28 cellular contexts compared by ENCODE assay signal in genomic region chr20:36496707-36497669, GRCh38. TPM values are rescaled to one million over a fixed set of nuclear protein-coding genes. Genes with fewer than 3 reads are reported as not detected.
DNase-seq lines count a peak whose midpoint lies in the region; ATAC-seq and TF ChIP-seq lines count a peak whose summit lies in the region.
"Had no signal": no experiment of that assay in that cellular context is flagged by ENCODE, and none has a peak within 500 bp of the region (broad histone marks: within the 10 kb centered on the region; RNA-seq: fewer than 3 reads in every experiment).

No MANE protein-coding gene starts in this region.

- WGBS in esophagus muscularis mucosa = 93% methylated on average over 23 of the region's 33 CpGs

- peaks cover 69% of the 10 kb centered on the region for H4K20me1 ChIP-seq in neural progenitor cell (ENCODE audit: low read depth)

- H3K9ac ChIP-seq in neural progenitor cell = no peak overlapping the region

- peaks cover 37% of the 10 kb centered on the region for H3K79me2 ChIP-seq in neural progenitor cell (ENCODE audit: low read depth)

- H3K4me3 ChIP-seq in left ventricle myocardium inferior (no peak overlapping the region), esophagus muscularis mucosa (no peak overlapping the region), neural progenitor cell (no peak overlapping the region), tibial artery (no peak overlapping the region), lower lobe of right lung (no peak overlapping the region)
- H3K4me3 ChIP-seq: GM12878, PC-9, psoas muscle had no signal

- H3K27me3 Mint-ChIP-seq in neural progenitor cell (ENCODE audit: insufficient read depth, low read depth) = no peaks in the 10 kb centered on the region
- H3K27me3 Mint-ChIP-seq: activated CD4-positive, alpha-beta T cell treated with anti-CD3 and anti-CD28 coated beads, Interleukin-2, amount 10 ng/mL, durations not matched to agents 7 days and 5 days; activated CD8-positive, alpha-beta memory T cell treated with anti-CD3 and anti-CD28 coated beads, Interleukin-2, amount 10 ng/mL, durations not matched to agents 7 days and 5 days; CD4-positive, alpha-beta memory T cell; central memory CD8-positive, alpha-beta T cell; stimulated activated naive CD8-positive, alpha-beta T cell treated with anti-CD3 and anti-CD28 coated beads, Interleukin-15, Interleukin-2, amounts not matched to agents 100 ng/mL and 50 ng/mL, for 24 hours; type B pancreatic cell had no signal

- peaks cover 64% of the 10 kb centered on the region for H3K4me1 ChIP-seq in left ventricle myocardium inferior
- peaks cover 37 to 64% (median 56%) of the 10 kb centered on the region in 4 donors for H3K4me1 ChIP-seq in esophagus muscularis mucosa
- H3K4me1 ChIP-seq in neural progenitor cell = peaks cover 16% of the 10 kb centered on the region
- peaks cover 5 to 69% (median 38%) of the 10 kb centered on the region in 4 donors for H3K4me1 ChIP-seq in tibial artery
- H3K4me1 ChIP-seq in lower lobe of right lung = peaks cover 24% of the 10 kb centered on the region

- ATAC-seq in Right ventricle myocardium inferior (no peak), lower lobe of right lung (no peak)
- ATAC-seq: activated CD8-positive, alpha-beta memory T cell treated with anti-CD3 and anti-CD28 coated beads, Interleukin-2, amount 10 ng/mL, durations not matched to agents 7 days and 5 days; activated T-cell treated with anti-CD3 and anti-CD28 coated beads, Interleukin-2, amount 50 U/mL, for 72 hours; GM12878; psoas muscle had no signal

- no peaks in the 10 kb centered on the region for H3K9me3 Mint-ChIP-seq in neural progenitor cell
- H3K9me3 Mint-ChIP-seq: activated CD4-positive, alpha-beta T cell treated with anti-CD3 and anti-CD28 coated beads, Interleukin-2, amount 10 ng/mL, durations not matched to agents 7 days and 5 days; activated T-cell treated with anti-CD3 and anti-CD28 coated beads, Interleukin-2, amount 50 U/mL, for 72 hours; CD4-positive, alpha-beta memory T cell; central memory CD8-positive, alpha-beta T cell; stimulated activated naive CD8-positive, alpha-beta T cell treated with anti-CD3 and anti-CD28 coated beads, Interleukin-15, Interleukin-2, amounts not matched to agents 100 ng/mL and 50 ng/mL, for 24 hours; type B pancreatic cell had no signal

- intact Hi-C loops in left ventricle myocardium inferior (cut with micrococcal nuclease) = no loop called here
- intact Hi-C loops in Right ventricle myocardium inferior (cut with DNase I) = loop anchor here (5.0 kb wide), 2 partner anchors 35 to 45 kb away; partner anchors contain the start of gene MYL9
- intact Hi-C loops in esophagus muscularis mucosa (cut with DNase I) = no loop called here
- intact Hi-C loops in tibial artery (cut with DNase I; ENCODE audit: low total_unique reads) = no loop called here
- intact Hi-C loops in lower lobe of right lung (cut with DNase I) = no loop called here

- H3K27ac Mint-ChIP-seq in neural progenitor cell = no peak overlapping the region
- H3K27ac Mint-ChIP-seq: activated CD4-positive, alpha-beta T cell treated with anti-CD3 and anti-CD28 coated beads, Interleukin-2, amount 10 ng/mL, durations not matched to agents 7 days and 5 days; activated CD8-positive, alpha-beta memory T cell treated with anti-CD3 and anti-CD28 coated beads, Interleukin-2, amount 10 ng/mL, durations not matched to agents 7 days and 5 days; activated T-cell treated with anti-CD3 and anti-CD28 coated beads, Interleukin-2, amount 50 U/mL, for 72 hours; stimulated activated naive CD8-positive, alpha-beta T cell treated with anti-CD3 and anti-CD28 coated beads, Interleukin-15, Interleukin-2, amounts not matched to agents 100 ng/mL and 50 ng/mL, for 24 hours; type B pancreatic cell had no signal

- no peak for TF ChIP-seq POLR2A in esophagus muscularis mucosa (IDR thresholded peaks at IDR 0.05; ENCODE audit: low read depth)

- H3K9me3 ChIP-seq in left ventricle myocardium inferior (replicated peaks) (no peaks in the 10 kb centered on the region), esophagus muscularis mucosa (no peaks in the 10 kb centered on the region), neural progenitor cell (ENCODE audit: low read depth) (no peaks in the 10 kb centered on the region), tibial artery (no peaks in the 10 kb centered on the region), lower lobe of right lung (no peaks in the 10 kb centered on the region)
- H3K9me3 ChIP-seq: psoas muscle had no signal

- peaks cover 21% of the 10 kb centered on the region for H3K36me3 Mint-ChIP-seq in neural progenitor cell
- H3K36me3 Mint-ChIP-seq: activated CD8-positive, alpha-beta memory T cell treated with anti-CD3 and anti-CD28 coated beads, Interleukin-2, amount 10 ng/mL, durations not matched to agents 7 days and 5 days had no signal

- no peaks in the 10 kb centered on the region for H3K27me3 ChIP-seq in left ventricle myocardium inferior (ENCODE audit: low read depth)
- no peaks in the 10 kb centered on the region for H3K27me3 ChIP-seq in esophagus muscularis mucosa
- H3K27me3 ChIP-seq in neural progenitor cell = no peaks in the 10 kb centered on the region
- H3K27me3 ChIP-seq in tibial artery = no peaks in the 10 kb centered on the region
- H3K27me3 ChIP-seq in lower lobe of right lung (ENCODE audit: low read depth) = no peaks in the 10 kb centered on the region

- peaks cover 25% of the 10 kb centered on the region for H3F3A ChIP-seq in neural progenitor cell (ENCODE audit: low read depth)

- no peak for TF ChIP-seq CTCF in left ventricle myocardium inferior (IDR thresholded peaks at IDR 0.05; ENCODE audit: borderline replicate concordance)
- no peak for TF ChIP-seq CTCF in esophagus muscularis mucosa (IDR thresholded peaks at IDR 0.05)
- no peak for TF ChIP-seq CTCF in neural progenitor cell (IDR thresholded peaks at IDR 0.05)
- no peak for TF ChIP-seq CTCF in tibial artery (IDR thresholded peaks at IDR 0.05)
- no peak for TF ChIP-seq CTCF in lower lobe of right lung (IDR thresholded peaks at IDR 0.05)

- peaks cover 23% of the 10 kb centered on the region for H3K4me1 Mint-ChIP-seq in neural progenitor cell

- no peak for DNase-seq in left ventricle myocardium inferior
- DNase-seq in Right ventricle myocardium inferior (ENCODE audit: missing footprints) = no peak
- no peak for DNase-seq in esophagus muscularis mucosa (ENCODE audit: extremely low spot score)
- DNase-seq in neural progenitor cell (ENCODE audit: low spot score) = no peak
- DNase-seq in tibial artery = no peak
- DNase-seq in NCI-H128 (lab: John Stamatoyannopoulos, UW; ENCODE audit: unreplicated experiment) = no peak
- DNase-seq in NCI-H1694 treated with DMSO at 0.1 percent for 48 hours (lab: John Stamatoyannopoulos, UW) = no peak
- DNase-seq in lower lobe of right lung = no peak
- DNase-seq: activated CD4-positive, alpha-beta T cell treated with anti-CD3 and anti-CD28 coated beads, Interleukin-2, amount 10 ng/mL, durations not matched to agents 7 days and 5 days; activated CD8-positive, alpha-beta memory T cell treated with anti-CD3 and anti-CD28 coated beads, Interleukin-2, amount 10 ng/mL, durations not matched to agents 7 days and 5 days; activated naive CD4-positive, alpha-beta T cell treated with anti-CD3 and anti-CD28 coated beads, Interleukin-2, amount 50 U/mL, for 16 hours; activated T-cell treated with anti-CD3 and anti-CD28 coated beads, Interleukin-2, amount 50 U/mL, for 72 hours; CD4-positive, alpha-beta memory T cell; Kasumi-1; NCI-H187; NCI-H2171 treated with DMSO at 0.1 percent for 48 hours; NCI-H526; PC-9; psoas muscle; SHP77 treated with DMSO at 0.1 percent for 48 hours; SW 1271; T1000; WERI-Rb-1 had no signal

- H3K27ac ChIP-seq in left ventricle myocardium inferior (replicated peaks) (peak overlapping the region; percentile 89), esophagus muscularis mucosa (replicated peaks in 1 of 4) (peak overlapping the region; percentile 32 to 84 (median 82)), neural progenitor cell (peak overlapping the region; percentile 88), tibial artery (peak overlapping the region; percentile 45 to 83), lower lobe of right lung (no peak overlapping the region)
- H3K27ac ChIP-seq: HL-60, PC-9, psoas muscle, WERI-Rb-1 had no signal

- no peak overlapping the region for H3K4me3 Mint-ChIP-seq in neural progenitor cell
- H3K4me3 Mint-ChIP-seq: activated CD8-positive, alpha-beta memory T cell treated with anti-CD3 and anti-CD28 coated beads, Interleukin-2, amount 10 ng/mL, durations not matched to agents 7 days and 5 days; activated T-cell treated with anti-CD3 and anti-CD28 coated beads, Interleukin-2, amount 50 U/mL, for 72 hours; CD4-positive, alpha-beta memory T cell; central memory CD8-positive, alpha-beta T cell; stimulated activated naive CD8-positive, alpha-beta T cell treated with anti-CD3 and anti-CD28 coated beads, Interleukin-15, Interleukin-2, amounts not matched to agents 100 ng/mL and 50 ng/mL, for 24 hours; type B pancreatic cell had no signal

- no peak overlapping the region for H2AFZ ChIP-seq in neural progenitor cell (replicated peaks)
- H2AFZ ChIP-seq: PC-9 had no signal

- H3K36me3 ChIP-seq in left ventricle myocardium inferior (peaks cover 50% of the 10 kb centered on the region), esophagus muscularis mucosa (peaks cover 41 to 62% (median 60%) of the 10 kb centered on the region in 4 donors), neural progenitor cell (no peaks in the 10 kb centered on the region), tibial artery (peaks cover 35 to 61% (median 58%) of the 10 kb centered on the region in 3 donors), lower lobe of right lung (peaks cover 67% of the 10 kb centered on the region)

- TF ChIP-seq EP300 in esophagus muscularis mucosa (IDR thresholded peaks at IDR 0.05) = no peak

- H3K4me2 ChIP-seq in neural progenitor cell = no peak overlapping the region
- H3K4me2 ChIP-seq: PC-9 had no signal

RNA-seq across cellular contexts. Expression of gene MYL9, which starts 44.3 kb away (rescaled TPM):
- total RNA-seq in left ventricle myocardium inferior (1,345 TPM), Right ventricle myocardium inferior (1,923 TPM), esophagus muscularis mucosa (1,000 to 10,000 TPM; 2,169 to 3,466 (median 2,516) TPM), neural progenitor cell (ENCODE audit: low replicate concordance) (12.4 and 22.9 TPM in 2 replicates), lower lobe of right lung (274 TPM)
- total RNA-seq: CD4-positive, alpha-beta memory T cell had no signal

Comparison
In these comparisons a context has a peak if more than half of its experiments do, and no peak if none do; other contexts are left out.
1. RNA of gene MYL9, which starts 44.3 kb away (total RNA-seq): 2,169 to 3,466 TPM in esophagus muscularis mucosa, 1,923 TPM in Right ventricle myocardium inferior (single experiment), 1,345 TPM in left ventricle myocardium inferior (single experiment) and 274 TPM in lower lobe of right lung (single experiment); 12.4 to 22.9 TPM in neural progenitor cell; every median in the first group is over 10 times any median in the second.